1 cellular context compared by ENCODE assay signal in genomic region chr6:166675736-166676135, GRCh38.
TF ChIP-seq lines count a peak whose summit lies in the region.

No MANE protein-coding gene starts in this region.

TF ChIP-seq in HepG2, 621 proteins besides CTCF, POLR2A, EP300 and RAD21 (continued from another document):
- TF ChIP-seq HBP1 (CRISPR knock-in tag; IDR thresholded peaks at IDR 0.05; ENCODE audit: low read depth) (no peak), ZIK1 (CRISPR knock-in tag; IDR thresholded peaks at IDR 0.05; ENCODE audit: borderline replicate concordance, low read depth) (no peak), NFE2L1 (CRISPR knock-in tag; IDR thresholded peaks at IDR 0.05; ENCODE audit: borderline replicate concordance) (no peak), ZNF704 (CRISPR knock-in tag; IDR thresholded peaks at IDR 0.05; ENCODE audit: borderline replicate concordance) (no peak), NONO (IDR thresholded peaks at IDR 0.05) (no peak), NONO (CRISPR knock-in tag; conservative IDR thresholded peaks at IDR 0.05) (no peak)
TF ChIP-seq in HepG2: peak in this region for 9.
